1 cellular context compared by ENCODE assay signal in genomic region chr1:222643937-222644648, GRCh38.
TF ChIP-seq lines count a peak whose summit lies in the region.

No MANE protein-coding gene starts in this region.

TF ChIP-seq in HepG2, 621 proteins besides CTCF, POLR2A, EP300 and RAD21 (continues in another document):
- 0 out of 2 replicates have a peak, but pooled peaks have one; percentile 79 for TF ChIP-seq ZNF264 (CRISPR knock-in tag; IDR thresholded peaks at IDR 0.05)
- TF ChIP-seq ZNF644 (CRISPR knock-in tag; IDR thresholded peaks at IDR 0.05; ENCODE audit: low read depth) = no peak
- TF ChIP-seq, protein P1, sequence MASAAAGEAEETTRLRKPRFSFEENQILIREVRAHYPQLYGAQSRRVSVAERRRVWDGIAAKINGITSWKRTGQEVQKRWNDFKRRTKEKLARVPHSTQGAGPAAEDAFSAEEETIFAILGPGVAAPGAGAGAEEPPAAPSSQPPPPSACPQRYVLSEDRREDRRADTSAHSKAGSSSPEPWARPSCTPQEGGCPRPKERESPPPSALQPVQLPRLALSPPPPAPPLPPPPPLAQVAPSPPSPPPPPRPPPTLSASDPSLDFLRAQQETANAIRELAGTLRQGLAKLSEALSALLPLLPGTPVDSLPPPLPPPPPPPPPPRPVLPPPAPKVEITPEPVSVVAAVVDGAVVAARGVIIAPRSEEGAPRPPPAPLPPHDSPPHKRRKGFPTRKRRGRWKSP (CRISPR knock-in tag; IDR thresholded peaks at IDR 0.05) = no peak; the same call in 1 of the 2 replicates
- TF ChIP-seq SRF (IDR thresholded peaks at IDR 0.05; ENCODE audit: low read depth, low read length) = peak; percentile 55; the same call in 1 of the 2 replicates
- TF ChIP-seq FOSL1 (CRISPR knock-in tag; IDR thresholded peaks at IDR 0.05; ENCODE audit: borderline replicate concordance) = no peak
- TF ChIP-seq ONECUT2 (CRISPR knock-in tag; IDR thresholded peaks at IDR 0.05) = no peak
- peak; percentile 91; the same call in 1 of the 2 replicates for TF ChIP-seq ZNF788 (CRISPR knock-in tag; IDR thresholded peaks at IDR 0.05; ENCODE audit: borderline replicate concordance)
- TF ChIP-seq ZNF607 (CRISPR knock-in tag; IDR thresholded peaks at IDR 0.05; ENCODE audit: borderline replicate concordance) = peak; percentile 77
- peak; percentile 39; the same call in 1 of the 2 replicates for TF ChIP-seq STAT6 (CRISPR knock-in tag; IDR thresholded peaks at IDR 0.05; ENCODE audit: borderline replicate concordance)
- peak; percentile 90 for TF ChIP-seq SALL2 (CRISPR knock-in tag; IDR thresholded peaks at IDR 0.05)
- TF ChIP-seq POGK (CRISPR knock-in tag; conservative IDR thresholded peaks at IDR 0.05) = peak; percentile 87
- no peak for TF ChIP-seq NCOA1 (CRISPR knock-in tag; IDR thresholded peaks at IDR 0.05)
- TF ChIP-seq, protein P2, sequence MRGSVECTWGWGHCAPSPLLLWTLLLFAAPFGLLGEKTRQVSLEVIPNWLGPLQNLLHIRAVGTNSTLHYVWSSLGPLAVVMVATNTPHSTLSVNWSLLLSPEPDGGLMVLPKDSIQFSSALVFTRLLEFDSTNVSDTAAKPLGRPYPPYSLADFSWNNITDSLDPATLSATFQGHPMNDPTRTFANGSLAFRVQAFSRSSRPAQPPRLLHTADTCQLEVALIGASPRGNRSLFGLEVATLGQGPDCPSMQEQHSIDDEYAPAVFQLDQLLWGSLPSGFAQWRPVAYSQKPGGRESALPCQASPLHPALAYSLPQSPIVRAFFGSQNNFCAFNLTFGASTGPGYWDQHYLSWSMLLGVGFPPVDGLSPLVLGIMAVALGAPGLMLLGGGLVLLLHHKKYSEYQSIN (CRISPR knock-in tag; IDR thresholded peaks at IDR 0.05; ENCODE audit: borderline replicate concordance) = no peak
- TF ChIP-seq POLR2AphosphoS2 (IDR thresholded peaks at IDR 0.05; ENCODE audit: low read depth, low read length) = peak; percentile 53; the same call in 1 of the 2 replicates
- peak; percentile 88 for TF ChIP-seq HNF1B (CRISPR knock-in tag; IDR thresholded peaks at IDR 0.05)
- peak; percentile 89; the same call in 1 of the 2 replicates for TF ChIP-seq FOXK2 (IDR thresholded peaks at IDR 0.05)
- peak; percentile 63; the same call in 1 of the 2 replicates for TF ChIP-seq MIER3 (CRISPR knock-in tag; IDR thresholded peaks at IDR 0.05; ENCODE audit: borderline replicate concordance)
- TF ChIP-seq DZIP1 (CRISPR knock-in tag; IDR thresholded peaks at IDR 0.05) = no peak
- TF ChIP-seq ZKSCAN8 (CRISPR knock-in tag; IDR thresholded peaks at IDR 0.05; ENCODE audit: borderline replicate concordance) = peak; percentile 39; the same call in 1 of the 2 replicates
- TF ChIP-seq SNAI1 (CRISPR knock-in tag; IDR thresholded peaks at IDR 0.05; ENCODE audit: borderline replicate concordance) = no peak
- peak; percentile 78 for TF ChIP-seq GATAD2A (CRISPR knock-in tag; IDR thresholded peaks at IDR 0.05)
- peak; percentile 98 for TF ChIP-seq KAT8 (CRISPR knock-in tag; IDR thresholded peaks at IDR 0.05)
- TF ChIP-seq KAT7 (CRISPR knock-in tag; IDR thresholded peaks at IDR 0.05; ENCODE audit: borderline replicate concordance) = peak; percentile 78; the same call in 1 of the 2 replicates
- peak; percentile 56; the same call in 1 of the 2 replicates for TF ChIP-seq ZNF503 (CRISPR knock-in tag; IDR thresholded peaks at IDR 0.05)
- TF ChIP-seq POLR2AphosphoS5 (IDR thresholded peaks at IDR 0.05; ENCODE audit: low read depth, low read length) = peak; percentile 72
- peak; percentile 34 for TF ChIP-seq ZNF883 (CRISPR knock-in tag; IDR thresholded peaks at IDR 0.05; ENCODE audit: not compliant biosample characterization)
- no peak for TF ChIP-seq ZSCAN20 (CRISPR knock-in tag; IDR thresholded peaks at IDR 0.05; ENCODE audit: borderline replicate concordance)
- peak; percentile 97 for TF ChIP-seq PHF20 (CRISPR knock-in tag; IDR thresholded peaks at IDR 0.05)
- TF ChIP-seq THAP11 (CRISPR knock-in tag; IDR thresholded peaks at IDR 0.05) = peak; percentile 93
- TF ChIP-seq ZNF556 (CRISPR knock-in tag; IDR thresholded peaks at IDR 0.05; ENCODE audit: borderline replicate concordance) = peak; percentile 46; the same call in 1 of the 2 replicates
- peak; percentile 41 for TF ChIP-seq FOXA3 (CRISPR knock-in tag; IDR thresholded peaks at IDR 0.05)
- TF ChIP-seq ESRRA (CRISPR knock-in tag; IDR thresholded peaks at IDR 0.05; ENCODE audit: low read depth) = no peak
- TF ChIP-seq, protein P3, sequence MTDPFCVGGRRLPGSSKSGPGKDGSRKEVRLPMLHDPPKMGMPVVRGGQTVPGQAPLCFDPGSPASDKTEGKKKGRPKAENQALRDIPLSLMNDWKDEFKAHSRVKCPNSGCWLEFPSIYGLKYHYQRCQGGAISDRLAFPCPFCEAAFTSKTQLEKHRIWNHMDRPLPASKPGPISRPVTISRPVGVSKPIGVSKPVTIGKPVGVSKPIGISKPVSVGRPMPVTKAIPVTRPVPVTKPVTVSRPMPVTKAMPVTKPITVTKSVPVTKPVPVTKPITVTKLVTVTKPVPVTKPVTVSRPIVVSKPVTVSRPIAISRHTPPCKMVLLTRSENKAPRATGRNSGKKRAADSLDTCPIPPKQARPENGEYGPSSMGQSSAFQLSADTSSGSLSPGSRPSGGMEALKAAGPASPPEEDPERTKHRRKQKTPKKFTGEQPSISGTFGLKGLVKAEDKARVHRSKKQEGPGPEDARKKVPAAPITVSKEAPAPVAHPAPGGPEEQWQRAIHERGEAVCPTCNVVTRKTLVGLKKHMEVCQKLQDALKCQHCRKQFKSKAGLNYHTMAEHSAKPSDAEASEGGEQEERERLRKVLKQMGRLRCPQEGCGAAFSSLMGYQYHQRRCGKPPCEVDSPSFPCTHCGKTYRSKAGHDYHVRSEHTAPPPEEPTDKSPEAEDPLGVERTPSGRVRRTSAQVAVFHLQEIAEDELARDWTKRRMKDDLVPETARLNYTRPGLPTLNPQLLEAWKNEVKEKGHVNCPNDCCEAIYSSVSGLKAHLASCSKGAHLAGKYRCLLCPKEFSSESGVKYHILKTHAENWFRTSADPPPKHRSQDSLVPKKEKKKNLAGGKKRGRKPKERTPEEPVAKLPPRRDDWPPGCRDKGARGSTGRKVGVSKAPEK (CRISPR knock-in tag; IDR thresholded peaks at IDR 0.05; ENCODE audit: borderline replicate concordance) = no peak
- peak; percentile 98 for TF ChIP-seq KMT2B (CRISPR knock-in tag; IDR thresholded peaks at IDR 0.05)
- TF ChIP-seq REPIN1 (CRISPR knock-in tag; IDR thresholded peaks at IDR 0.05; ENCODE audit: borderline replicate concordance, low read depth) = peak; percentile 79
- TF ChIP-seq IKZF1 (IDR thresholded peaks at IDR 0.05) = no peak
- peak; percentile 78 for TF ChIP-seq DR1 (CRISPR knock-in tag; IDR thresholded peaks at IDR 0.05)
- TF ChIP-seq ELF3 (CRISPR knock-in tag; IDR thresholded peaks at IDR 0.05) = peak; percentile 96
- TF ChIP-seq ZNF362 (CRISPR knock-in tag; IDR thresholded peaks at IDR 0.05; ENCODE audit: borderline replicate concordance) = 0 out of 2 replicates have a peak, but pooled peaks have one; percentile 42
- TF ChIP-seq GFI1 (CRISPR knock-in tag; IDR thresholded peaks at IDR 0.05; ENCODE audit: borderline replicate concordance) = peak; percentile 60; the same call in 1 of the 2 replicates
- TF ChIP-seq SMARCC2 (IDR thresholded peaks at IDR 0.05) = no peak
- TF ChIP-seq ZNF510 (CRISPR knock-in tag; IDR thresholded peaks at IDR 0.05; ENCODE audit: low read depth) = peak; percentile 72; the same call in 1 of the 2 replicates
- TF ChIP-seq, protein P4, sequence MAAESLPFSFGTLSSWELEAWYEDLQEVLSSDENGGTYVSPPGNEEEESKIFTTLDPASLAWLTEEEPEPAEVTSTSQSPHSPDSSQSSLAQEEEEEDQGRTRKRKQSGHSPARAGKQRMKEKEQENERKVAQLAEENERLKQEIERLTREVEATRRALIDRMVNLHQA (CRISPR knock-in tag; IDR thresholded peaks at IDR 0.05) = no peak
- TF ChIP-seq MED1 (CRISPR knock-in tag; IDR thresholded peaks at IDR 0.05) = peak; percentile 84
- peak; percentile 86; the same call in 1 of the 2 replicates for TF ChIP-seq MAF1 (CRISPR knock-in tag; IDR thresholded peaks at IDR 0.05; ENCODE audit: borderline replicate concordance)
- peak; percentile 60; the same call in 1 of the 2 replicates for TF ChIP-seq FOXJ3 (CRISPR knock-in tag; IDR thresholded peaks at IDR 0.05; ENCODE audit: borderline replicate concordance)
- TF ChIP-seq HOXA9 (CRISPR knock-in tag; IDR thresholded peaks at IDR 0.05; ENCODE audit: borderline replicate concordance) = no peak
- no peak for TF ChIP-seq ZBTB3 (CRISPR knock-in tag; IDR thresholded peaks at IDR 0.05; ENCODE audit: borderline replicate concordance, low read depth)
